8 cellular contexts compared by ENCODE assay signal in genomic region chrX:131816551-131817136, GRCh38.
DNase-seq lines count a peak whose midpoint lies in the region; ATAC-seq and TF ChIP-seq lines count a peak whose summit lies in the region.

No MANE protein-coding gene starts in this region.

- H3K4me1 ChIP-seq in gastroesophageal sphincter (no peaks in the 10 kb centered on the region), A673 (ENCODE audit: insufficient read depth, low read length, poor library complexity, severe bottlenecking) (no peaks in the 10 kb centered on the region)

- H3K27ac ChIP-seq in C4-2B (no peak overlapping the region), gastroesophageal sphincter (peak overlapping the region in 2 of 4 donors; percentile 64 to 66), A673 (ENCODE audit: low read depth, low read length, poor library complexity, severe bottlenecking) (no peak overlapping the region)

- DNase-seq in NCI-H1417 (lab: John Stamatoyannopoulos, UW) (peak; percentile 78 to 96 (median 82)), activated T-helper 1 cell treated with Interleukin-2 at 50 U/mL for 16 hours (ENCODE audit: low read depth) (peak; percentile 71), A673 (ENCODE audit: low spot score) (no peak), NCI-H2171 treated with DMSO at 0.1 percent for 48 hours (lab: John Stamatoyannopoulos, UW) (no peak)
- DNase-seq in stimulated activated CD4-positive, alpha-beta T cell treated with anti-CD3 and anti-CD28 coated beads, Interleukin-12 subunit alpha, Interleukin-12 subunit beta, amount 100 ng/mL, for 24 hours (ENCODE audit: low read depth in 2 of 2) = peak; percentile 44

- H3K36me3 ChIP-seq in gastroesophageal sphincter (no peaks in the 10 kb centered on the region), A673 (ENCODE audit: insufficient read depth, low read length, poor library complexity, severe bottlenecking) (peaks cover 4% of the 10 kb centered on the region)

- H3K4me3 ChIP-seq in gastroesophageal sphincter = peak overlapping the region in 1 of 2 donors; percentile 18
- H3K4me3 ChIP-seq in A673 (ENCODE audit: low read depth, low read length, poor library complexity, severe bottlenecking) = no peak overlapping the region

- H3K27me3 ChIP-seq in gastroesophageal sphincter (no peaks in the 10 kb centered on the region), A673 (replicated peaks; ENCODE audit: insufficient read depth, low read depth, low read length, poor library complexity) (no peaks in the 10 kb centered on the region)

- peak; percentile 49 for ATAC-seq in GM21423 (IDR thresholded peaks at IDR 0.05; ENCODE audit: unreplicated experiment)
- peak; percentile 90 for ATAC-seq in gastroesophageal sphincter

- CTCF ChIA-PET in A673 (lab: Charles Lee) = no interaction called here

- 38 to 100% methylated on average over 3 to 4 of the region's 9 CpGs for WGBS in gastroesophageal sphincter (ENCODE audit: low coverage in 1 of 2), 2 donors

- no peak for TF ChIP-seq EP300 in gastroesophageal sphincter (IDR thresholded peaks at IDR 0.05)

- H3K9me3 ChIP-seq in gastroesophageal sphincter = no peaks in the 10 kb centered on the region
- no peaks in the 10 kb centered on the region for H3K9me3 ChIP-seq in A673 (ENCODE audit: low read depth, low read length, poor library complexity, severe bottlenecking)

- POLR2A ChIA-PET in A673 (lab: Charles Lee; ENCODE audit: low non-redundant PET) = no interaction called here

- TF ChIP-seq CTCF in C4-2B (conservative IDR thresholded peaks at IDR 0.05) (peak; percentile 29), gastroesophageal sphincter (IDR thresholded peaks at IDR 0.05) (peak in 1 of 4 experiments; percentile 67), A673 (conservative IDR thresholded peaks at IDR 0.05; ENCODE audit: low read depth, low read length) (no peak)

- no TSS peak for BruUV-seq in A673 (replicated peaks; lab: Mats Ljungman, UMichigan)

- intact Hi-C loops in A673 (cut with micrococcal nuclease; ENCODE audit: unreplicated experiment) = no loop called here

- TF ChIP-seq POLR2A in gastroesophageal sphincter (IDR thresholded peaks at IDR 0.05) = no peak

Comparison
In these comparisons a context has a peak if more than half of its experiments do, and no peak if none do; other contexts are left out.
1. DNase-seq: peak in NCI-H1417 (3 of 3), activated T-helper 1 cell treated with Interleukin-2 at 50 U/mL for 16 hours (single experiment) and stimulated activated CD4-positive, alpha-beta T cell treated with anti-CD3 and anti-CD28 coated beads, Interleukin-12 subunit alpha, Interleukin-12 subunit beta, amount 100 ng/mL, for 24 hours (2 of 2); none in A673 (single experiment) and NCI-H2171 treated with DMSO at 0.1 percent for 48 hours (single experiment).